ENCODE assay signal across 10 cellular contexts in the genomic region with DNA sequence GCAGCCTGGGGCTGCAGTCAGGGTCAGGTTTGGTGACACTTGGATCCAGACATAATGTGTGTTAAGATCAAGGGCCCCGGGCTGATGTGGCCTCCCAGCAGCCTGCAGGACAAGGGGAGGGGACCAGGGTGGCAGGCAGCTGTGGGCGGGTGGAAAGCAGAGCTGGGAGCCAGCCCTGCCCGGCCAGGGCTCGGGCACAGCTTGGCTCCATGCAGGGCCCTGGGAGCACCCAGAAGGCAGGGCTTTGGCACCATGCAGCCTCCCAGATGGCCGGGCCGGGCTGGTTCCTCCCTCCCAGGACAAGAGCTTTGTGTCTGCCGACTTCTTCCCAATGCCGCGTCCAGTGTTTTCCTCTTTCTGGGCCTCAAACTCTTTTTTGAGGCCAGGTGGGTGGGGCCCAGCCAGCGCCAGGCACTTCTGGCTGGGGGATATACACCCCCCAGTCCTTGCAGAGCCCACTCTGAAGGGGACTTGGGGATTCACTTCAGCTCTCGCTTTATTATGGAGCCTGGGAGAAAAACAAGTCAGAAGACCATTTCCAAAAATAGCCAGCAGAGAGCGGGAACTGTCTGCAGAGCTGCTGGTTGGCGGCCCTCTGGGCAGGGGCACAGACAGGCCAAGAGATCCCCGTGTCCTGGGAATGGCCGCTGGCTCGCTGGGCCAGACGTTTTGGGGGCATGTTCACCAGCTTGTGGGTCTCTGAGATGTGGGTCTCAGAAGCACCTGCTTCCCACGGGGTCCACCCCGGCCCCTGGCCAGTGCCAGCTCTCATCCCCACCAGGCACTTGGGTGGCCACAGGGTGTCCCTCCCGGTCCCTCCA.
A peak's percentile ranks its signal among the peaks of the same experiment; 100 is the strongest.
DNase-seq lines count a peak whose midpoint lies in the region; ATAC-seq and TF ChIP-seq lines count a peak whose summit lies in the region.
"Had no signal": no experiment of that assay in that cellular context is flagged by ENCODE, and none has a peak within 500 bp of the region (broad histone marks: within the 10 kb centered on the region; RNA-seq: fewer than 3 reads in every experiment).

No MANE protein-coding gene starts in this region.

- H3K14ac ChIP-seq in mesenchymal stem cell (ENCODE audit: low read length in 2 of 2) = no peak overlapping the region

- H3K4me2 ChIP-seq in PC-3 (ENCODE audit: low read length) (no peak overlapping the region), mesenchymal stem cell (ENCODE audit: low read length, poor library complexity, severe bottlenecking) (no peak overlapping the region)

- peaks cover 8% of the 10 kb centered on the region for H3K4me1 Mint-ChIP-seq in endothelial cell (ENCODE audit: unreplicated experiment)

- H2AK5ac ChIP-seq in mesenchymal stem cell (ENCODE audit: low read length, severe bottlenecking) = no peak overlapping the region

- intact Hi-C loops in PC-3 (cut with micrococcal nuclease) (no loop called here), esophagus muscularis mucosa (cut with DNase I) (loop anchor here (1.0 kb wide), 1 partner anchor 60 kb away; no protein-coding TSS in a partner anchor), spleen (cut with DNase I; ENCODE audit: low total_unique reads) (no loop called here)

- POLR2A ChIA-PET in PC-3 (lab: Charles Lee; ENCODE audit: unreplicated experiment) = no interaction called here

- TF ChIP-seq CTCF in PC-3 (conservative IDR thresholded peaks at IDR 0.05; ENCODE audit: low read depth, low read length) (peak; percentile 32), esophagus muscularis mucosa (IDR thresholded peaks at IDR 0.05) (peak; percentile 33 to 45 (median 37)), endothelial cell (IDR thresholded peaks at IDR 0.05; ENCODE audit: unreplicated experiment) (no peak), spleen (IDR thresholded peaks at IDR 0.05 in 8 of 11, conservative IDR thresholded peaks at IDR 0.05 in 3 of 11) (no peak)

- no peaks in the 10 kb centered on the region for H3K36me3 Mint-ChIP-seq in endothelial cell (ENCODE audit: low read depth, unreplicated experiment)
- H3K36me3 Mint-ChIP-seq: CD8-positive, alpha-beta T cell had no signal

- H3K4ac ChIP-seq in mesenchymal stem cell (ENCODE audit: low read depth in 1 of 2, low read length in 2 of 2) = no peak overlapping the region

- no peaks in the 10 kb centered on the region for H3F3A ChIP-seq in PC-3 (ENCODE audit: low read length, unreplicated experiment)

- no peak overlapping the region for H3K27ac ChIP-seq in PC-3 (ENCODE audit: low read length)
- H3K27ac ChIP-seq in esophagus muscularis mucosa (replicated peaks in 1 of 4) = peak overlapping the region; percentile 91 to 98 (median 96)
- no peak overlapping the region for H3K27ac ChIP-seq in mesenchymal stem cell (ENCODE audit: low read length, poor library complexity, severe bottlenecking)
- peak overlapping the region; percentile 72 for H3K27ac ChIP-seq in temporal lobe (ENCODE audit: low read depth, low read length)
- peak overlapping the region in 1 of 8 donors; percentile 18 for H3K27ac ChIP-seq in spleen
- H3K27ac ChIP-seq: parathyroid adenoma had no signal

- H3K18ac ChIP-seq in mesenchymal stem cell (ENCODE audit: low read depth in 1 of 2, low read length in 2 of 2) = no peak overlapping the region

- H3K27me3 Mint-ChIP-seq in endothelial cell (ENCODE audit: unreplicated experiment) = peaks cover 11% of the 10 kb centered on the region

- no peak for TF ChIP-seq POLR2A in esophagus muscularis mucosa (IDR thresholded peaks at IDR 0.05; ENCODE audit: low read depth)
- no peak for TF ChIP-seq POLR2A in spleen (IDR thresholded peaks at IDR 0.05)

- H2BK12ac ChIP-seq in mesenchymal stem cell (ENCODE audit: low read length in 2 of 2) = no peak overlapping the region

- no peak overlapping the region for H3K27ac Mint-ChIP-seq in endothelial cell (ENCODE audit: unreplicated experiment)
- H3K27ac Mint-ChIP-seq: CD8-positive, alpha-beta T cell had no signal

- H3K27me3 ChIP-seq in PC-3 (ENCODE audit: low read length) (peaks cover 94% of the 10 kb centered on the region), esophagus muscularis mucosa (peaks cover 0 to 42% (median 0%) of the 10 kb centered on the region in 4 donors), mesenchymal stem cell (ENCODE audit: control insufficient read depth in 1 of 2, insufficient read depth in 1 of 2, low read length in 2 of 2) (peaks cover 24 to 58% of the 10 kb centered on the region in 2 experiments), spleen (replicated peaks in 1 of 7) (peaks cover 0 to 97% (median 0%) of the 10 kb centered on the region in 7 donors)

- no peaks in the 10 kb centered on the region for H3K9me3 ChIP-seq in PC-3 (ENCODE audit: low read length)
- no peaks in the 10 kb centered on the region for H3K9me3 ChIP-seq in esophagus muscularis mucosa
- no peaks in the 10 kb centered on the region for H3K9me3 ChIP-seq in mesenchymal stem cell (ENCODE audit: control insufficient read depth, low read length)
- H3K9me3 ChIP-seq in spleen = peaks cover 0 to under 1% (median 0%) of the 10 kb centered on the region in 8 donors

- no peaks in the 10 kb centered on the region for H3K36me3 ChIP-seq in PC-3 (ENCODE audit: low read depth, low read length)
- no peaks in the 10 kb centered on the region for H3K36me3 ChIP-seq in esophagus muscularis mucosa
- H3K36me3 ChIP-seq in mesenchymal stem cell (ENCODE audit: control insufficient read depth in 1 of 2, insufficient read depth in 2 of 2, low read depth in 1 of 2, low read length in 2 of 2) = no peaks in the 10 kb centered on the region
- no peaks in the 10 kb centered on the region for H3K36me3 ChIP-seq in spleen

- H2AFZ ChIP-seq in PC-3 (ENCODE audit: low read length) (no peak overlapping the region), mesenchymal stem cell (ENCODE audit: low read depth, low read length) (no peak overlapping the region)
- H2AFZ ChIP-seq: parathyroid adenoma had no signal

- H3K79me1 ChIP-seq in mesenchymal stem cell (replicated peaks; ENCODE audit: low read length, poor library complexity, severe bottlenecking) = no peaks in the 10 kb centered on the region

- DNase-seq in PC-3 (no peak), esophagus muscularis mucosa (ENCODE audit: extremely low spot score) (no peak), mesenchymal stem cell (no peak), endothelial cell (ENCODE audit: low spot score) (no peak), spleen (no peak), GM19240 (ENCODE audit: insufficient read length, low spot score) (no peak)
- DNase-seq: CD8-positive, alpha-beta T cell had no signal

- CTCF ChIA-PET in PC-3 (lab: Charles Lee) = interaction anchor here (0.5 kb wide), 1 partner anchor 75 kb away, joined by 6 read pairs; no protein-coding TSS in a partner anchor

- ATAC-seq in PC-3 (peak; percentile 21; the same call in 1 of the 2 replicates), HG03439 (IDR thresholded peaks at IDR 0.05; ENCODE audit: unreplicated experiment) (no peak)
- ATAC-seq: CD8-positive, alpha-beta T cell had no signal

- H4K91ac ChIP-seq in mesenchymal stem cell (ENCODE audit: low read length) = no peak overlapping the region

- no peaks in the 10 kb centered on the region for H3K9me2 ChIP-seq in PC-3 (replicated peaks; ENCODE audit: low read length)

- no peak overlapping the region for H4K8ac ChIP-seq in mesenchymal stem cell (ENCODE audit: low read length)

- H3K4me1 ChIP-seq in PC-3 (ENCODE audit: insufficient read depth, low read length) (no peaks in the 10 kb centered on the region), esophagus muscularis mucosa (peaks cover 47 to 79% (median 60%) of the 10 kb centered on the region in 4 donors), mesenchymal stem cell (ENCODE audit: control insufficient read depth, insufficient read depth, low read depth, low read length) (peaks cover 18% of the 10 kb centered on the region), spleen (peaks cover 0 to 52% (median 11%) of the 10 kb centered on the region in 6 donors)
- H3K4me1 ChIP-seq: parathyroid adenoma had no signal

- no peak overlapping the region for H2BK15ac ChIP-seq in mesenchymal stem cell (ENCODE audit: low read depth, poor library complexity, severe bottlenecking)

- TF ChIP-seq EP300 in esophagus muscularis mucosa (IDR thresholded peaks at IDR 0.05) = no peak

- H3K4me3 ChIP-seq in PC-3 (ENCODE audit: low read length) = no peak overlapping the region
- no peak overlapping the region for H3K4me3 ChIP-seq in esophagus muscularis mucosa
- H3K4me3 ChIP-seq in mesenchymal stem cell (ENCODE audit: insufficient read depth in 1 of 2, low read depth in 1 of 2, low read length in 2 of 2) = peak overlapping the region in 1 of 2 experiments; percentile 15
- H3K4me3 ChIP-seq in spleen = no peak overlapping the region

- H3K9me3 Mint-ChIP-seq in endothelial cell (ENCODE audit: unreplicated experiment) = no peaks in the 10 kb centered on the region
- H3K9me3 Mint-ChIP-seq: CD8-positive, alpha-beta T cell had no signal

- no peak overlapping the region for H3K9ac ChIP-seq in PC-3 (ENCODE audit: low read length)
- H3K9ac ChIP-seq in mesenchymal stem cell (ENCODE audit: low read length) = peak overlapping the region; percentile 41
- H3K9ac ChIP-seq: parathyroid adenoma had no signal

- H2BK120ac ChIP-seq in mesenchymal stem cell (ENCODE audit: low read depth, low read length) = no peak overlapping the region

- WGBS in esophagus muscularis mucosa = 30% methylated on average over 9 of the region's 20 CpGs
- 79% methylated on average over 20 of the region's 20 CpGs for WGBS in mesenchymal stem cell
- WGBS in spleen, 5 donors = 36 to 62% (median 49%) methylated on average over 15 to 20 of the region's 20 CpGs

- no peak overlapping the region for H3K4me3 Mint-ChIP-seq in endothelial cell (ENCODE audit: unreplicated experiment)
- H3K4me3 Mint-ChIP-seq: CD8-positive, alpha-beta T cell had no signal

- no peak overlapping the region for H3K23ac ChIP-seq in mesenchymal stem cell (ENCODE audit: low read length in 2 of 2)

- no peaks in the 10 kb centered on the region for H3K79me2 ChIP-seq in PC-3 (ENCODE audit: low read length)
- H3K79me2 ChIP-seq: parathyroid adenoma had no signal

- no peak overlapping the region for H2BK5ac ChIP-seq in mesenchymal stem cell (ENCODE audit: low read depth, low read length, poor library complexity, severe bottlenecking)

- no TSS peak for BruUV-seq in PC-3 (replicated peaks; lab: Mats Ljungman, UMichigan)

- H4K20me1 ChIP-seq in PC-3 (ENCODE audit: low read length) = no peaks in the 10 kb centered on the region

Comparison
In these comparisons a context has a peak if more than half of its experiments do, and no peak if none do; other contexts are left out.
1. H3K27ac ChIP-seq: peak in esophagus muscularis mucosa (4 of 4) and temporal lobe (single experiment); none in PC-3 (single experiment) and mesenchymal stem cell (single experiment).
2. CTCF ChIP-seq: peak in PC-3 (single experiment) and esophagus muscularis mucosa (3 of 3); none in endothelial cell (single experiment) and spleen (0 of 11).